ENCODE assay signal across 1 cellular context in genomic region chr2:158214431-158214830, GRCh38.
TF ChIP-seq lines count a peak whose summit lies in the region.

No MANE protein-coding gene starts in this region.

TF ChIP-seq in SK-N-SH, 30 proteins besides CTCF, POLR2A, EP300 and RAD21 (continued from another document):
- TF ChIP-seq REST (IDR thresholded peaks at IDR 0.05; ENCODE audit: low read depth, low read length) (no peak), POLR2AphosphoS5 (IDR thresholded peaks at IDR 0.05; ENCODE audit: low read depth, low read length) (no peak), MXI1 (IDR thresholded peaks at IDR 0.05; ENCODE audit: low read depth, low read length) (no peak), MAX (IDR thresholded peaks at IDR 0.05; ENCODE audit: low read depth) (no peak)
